9 cellular contexts compared by ENCODE assay signal in the genomic region with DNA sequence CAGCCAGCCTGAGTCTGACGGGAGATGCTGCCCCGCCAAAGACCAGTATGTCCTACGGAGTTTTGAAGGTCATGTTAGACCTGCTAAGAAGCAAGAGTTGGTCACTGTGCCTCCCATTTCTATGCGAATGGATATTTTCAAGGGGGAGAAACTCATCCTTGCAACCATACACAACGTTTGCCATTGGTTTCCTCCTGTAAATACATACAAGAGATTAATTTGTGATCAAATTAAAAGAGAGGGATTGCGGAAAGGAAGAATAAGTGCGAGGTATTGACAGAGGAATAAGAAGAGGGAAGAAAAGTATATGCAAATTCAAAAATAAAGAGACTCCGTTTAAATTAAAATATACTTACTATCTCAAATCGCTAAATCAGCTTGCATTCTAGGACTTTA. TPM values are rescaled to one million over a fixed set of nuclear protein-coding genes. Genes with fewer than 3 reads are reported as not detected.
DNase-seq lines count a peak whose midpoint lies in the region; ATAC-seq, FAIRE-seq and TF ChIP-seq lines count a peak whose summit lies in the region.
"Had no signal": no experiment of that assay in that cellular context is flagged by ENCODE, and none has a peak within 500 bp of the region (broad histone marks: within the 10 kb centered on the region; RNA-seq: fewer than 3 reads in every experiment).

No MANE protein-coding gene starts in this region.

- H3K4me1 Mint-ChIP-seq in glutamatergic neuron (ENCODE audit: low read depth, unreplicated experiment): peaks cover 3% of the 10 kb centered on the region

- H3K27ac ChIP-seq in SJCRH30 (no peak overlapping the region), small intestine (ENCODE audit: low read depth in 1 of 2, low read length in 1 of 2) (no peak overlapping the region)

- H3K36me3 ChIP-seq in SJCRH30 (no peaks in the 10 kb centered on the region), small intestine (ENCODE audit: control insufficient read depth in 2 of 2, insufficient read depth in 2 of 2, low read length in 2 of 2) (no peaks in the 10 kb centered on the region)

- peaks cover 23% of the 10 kb centered on the region for H3K27me3 Mint-ChIP-seq in glutamatergic neuron (ENCODE audit: unreplicated experiment)

- H3K4me3 ChIP-seq in GM12865 (ENCODE audit: low read depth, low read length) (peak overlapping the region; percentile 78), SJCRH30 (peak overlapping the region; percentile 62), retinal pigment epithelial cell (ENCODE audit: low read length) (peak overlapping the region; percentile 59), small intestine (ENCODE audit: low read depth in 1 of 2, low read length in 2 of 2) (no peak overlapping the region)

- WGBS in small intestine, 3 donors: 29 to 31% (median 30%) methylated on average over 9 of the region's 9 CpGs

- peaks cover 6% of the 10 kb centered on the region for H3K9me3 Mint-ChIP-seq in glutamatergic neuron (ENCODE audit: unreplicated experiment)

- peaks cover 3% of the 10 kb centered on the region; the same call in 1 of the 2 replicates for H3K4me1 ChIP-seq in SJCRH30
- H3K4me1 ChIP-seq in small intestine (ENCODE audit: control insufficient read depth in 2 of 2, insufficient read depth in 1 of 2, low read depth in 1 of 2, low read length in 1 of 2): peaks cover 0 to 2% of the 10 kb centered on the region in 2 donors

- no peak for ATAC-seq in GM21717 (IDR thresholded peaks at IDR 0.05; ENCODE audit: unreplicated experiment)

- H3K9me3 ChIP-seq in SJCRH30 (replicated peaks) (no peaks in the 10 kb centered on the region), small intestine (ENCODE audit: control insufficient read depth, low read depth) (no peaks in the 10 kb centered on the region)

- no peak for FAIRE-seq in small intestine (lab: Jason Lieb, UNC)

- H3K27me3 ChIP-seq in SJCRH30 (0 out of 2 replicates have a peak, but pooled peaks cover 5% of the 10 kb centered on the region), small intestine (ENCODE audit: control insufficient read depth in 2 of 2, insufficient read depth in 2 of 2, low read length in 2 of 2) (peaks cover 4 to 15% of the 10 kb centered on the region in 2 donors)

- no peak overlapping the region for H3K27ac Mint-ChIP-seq in glutamatergic neuron (ENCODE audit: unreplicated experiment)

- peak overlapping the region; percentile 92 for H3K4me3 Mint-ChIP-seq in glutamatergic neuron (ENCODE audit: unreplicated experiment)

- TF ChIP-seq CTCF in GM12865 (IDR thresholded peaks at IDR 0.05; ENCODE audit: insufficient read depth, low read depth, low read length, missing control alignments) (no peak), glutamatergic neuron (IDR thresholded peaks at IDR 0.05; ENCODE audit: partially characterized antibody, unreplicated experiment) (no peak), retinal pigment epithelial cell (conservative IDR thresholded peaks at IDR 0.05; ENCODE audit: low read depth, low read length) (no peak)

- peaks cover 7% of the 10 kb centered on the region for H3K36me3 Mint-ChIP-seq in glutamatergic neuron (ENCODE audit: unreplicated experiment)

- DNase-seq in GM12865 (ENCODE audit: low read depth) (no peak), SJCRH30 (no peak), glutamatergic neuron (no peak), retinal pigment epithelial cell (ENCODE audit: low read depth) (no peak), small intestine (no peak), NCI-H1694 (lab: John Stamatoyannopoulos, UW) (no peak)
- DNase-seq in activated effector memory CD4-positive, alpha-beta T cell treated with Interleukin-2 at 50 U/mL for 16 hours: no peak
- DNase-seq: NCI-H1105 had no signal

RNA-seq across cellular contexts. Expression of gene CACNB4, which starts 0.8 kb away (rescaled TPM):
- 1.8 and 2.2 TPM in 2 replicates for total RNA-seq in SJCRH30 (2014; rRNA removed; shearing (Covaris generic))
- 5.1 TPM for total RNA-seq in glutamatergic neuron (ENCODE audit: unreplicated experiment)
- under 1 TPM in 2 of 3 donors, not detected in 1; 0.27 TPM for polyA plus RNA-seq in small intestine

Comparison
In these comparisons a context has a peak if more than half of its experiments do, and no peak if none do; other contexts are left out.
1. H3K4me3 ChIP-seq: peak in GM12865 (single experiment), SJCRH30 (single experiment) and retinal pigment epithelial cell (single experiment); none in small intestine (0 of 2).